In genomic region chr9:9942764-9943424, GRCh38 we compare ENCODE assay signal across 1 cellular context.
TF ChIP-seq lines count a peak whose summit lies in the region.

No MANE protein-coding gene starts in this region.

TF ChIP-seq in H1, 55 proteins besides CTCF, POLR2A, EP300 and RAD21:
- no peak for TF ChIP-seq KDM5A (IDR thresholded peaks at IDR 0.05; ENCODE audit: low read length)
- no peak for TF ChIP-seq MAX (IDR thresholded peaks at IDR 0.05)
- TF ChIP-seq GABPA (IDR thresholded peaks at IDR 0.05; ENCODE audit: borderline replicate concordance, insufficient read depth, low read length): no peak
